Comparison of ENCODE assay signal across 12 cellular contexts in the genomic region with DNA sequence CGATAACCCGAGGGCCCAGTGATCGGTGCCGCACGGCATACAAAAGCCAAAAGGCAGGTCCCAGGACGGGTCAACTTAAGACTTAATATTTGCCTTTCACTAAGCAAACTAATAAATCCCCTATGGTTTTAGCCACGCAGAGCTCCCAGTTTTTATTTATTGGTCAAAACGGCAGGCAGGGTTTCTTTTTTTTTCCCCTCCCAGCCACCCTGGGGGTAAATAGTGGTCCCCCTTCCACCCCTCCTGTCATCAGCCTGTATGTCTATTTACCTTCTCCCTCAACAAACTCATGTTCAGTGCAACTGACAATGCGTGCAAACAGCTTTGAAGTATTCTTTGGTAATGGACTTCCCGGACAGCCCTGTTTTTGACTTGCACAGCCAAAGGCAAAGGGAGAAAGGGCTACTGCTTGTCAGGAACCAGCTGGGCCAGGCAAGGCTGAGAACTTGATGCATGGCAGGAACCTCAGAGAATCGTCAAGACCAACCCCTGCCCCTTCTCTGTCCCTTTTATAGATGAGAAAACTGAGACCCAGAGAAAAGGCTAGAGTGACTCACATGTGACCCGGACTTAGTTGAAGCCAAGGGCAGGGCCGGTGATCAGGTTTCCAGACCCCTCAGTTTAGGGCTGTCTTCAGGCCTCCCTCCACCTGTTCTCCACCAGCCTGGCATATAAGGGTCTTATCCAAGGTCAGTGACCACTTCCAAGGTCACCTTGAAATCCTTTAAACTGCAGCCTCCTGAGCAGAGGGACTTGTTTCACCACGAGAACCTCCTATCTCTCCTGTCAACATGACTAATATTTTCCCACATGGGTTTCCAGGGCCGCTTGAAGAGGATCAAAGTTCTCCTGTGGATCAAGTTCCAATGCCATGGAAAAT.
"Had no signal": no experiment of that assay in that cellular context is flagged by ENCODE, and none has a peak within 500 bp of the region (broad histone marks: within the 10 kb centered on the region; RNA-seq: fewer than 3 reads in every experiment).

No MANE protein-coding gene starts in this region.

- H3K4me1 ChIP-seq: colonic mucosa, left ventricle myocardium inferior, suprapubic skin had no signal

- H3K9me3 ChIP-seq: colonic mucosa, left ventricle myocardium inferior, suprapubic skin, upper lobe of left lung had no signal

- H3K4me3 ChIP-seq: colonic mucosa, left ventricle myocardium inferior, suprapubic skin, upper lobe of left lung had no signal

- H3K36me3 ChIP-seq: colonic mucosa, left ventricle myocardium inferior, upper lobe of left lung had no signal

- H3K27me3 ChIP-seq: colonic mucosa, suprapubic skin, upper lobe of left lung had no signal

- H3K27ac ChIP-seq: colonic mucosa, left ventricle myocardium inferior, suprapubic skin, upper lobe of left lung had no signal

- DNase-seq: activated CD4-positive, alpha-beta memory T cell treated with anti-CD3 and anti-CD28 coated beads for 36 hours; activated naive CD4-positive, alpha-beta T cell treated with Interleukin-2 at 50 U/mL for 16 hours; activated T-cell treated with anti-CD3 and anti-CD28 coated beads, Interleukin-2, amount 50 U/mL, for 48 hours; colonic mucosa; left ventricle myocardium inferior; mesendoderm; nephron progenitor cell; stimulated activated CD4-positive, alpha-beta T cell treated with anti-CD3 and anti-CD28 coated beads, Interleukin-2, amount 100 ng/mL, for 48 hours; stimulated activated naive CD4-positive, alpha-beta T cell treated with Interleukin-2 at 50 U/mL for 16 hours; T-helper 2 cell; upper lobe of left lung had no signal
